ENCODE assay signal across 1 cellular context in the genomic region with DNA sequence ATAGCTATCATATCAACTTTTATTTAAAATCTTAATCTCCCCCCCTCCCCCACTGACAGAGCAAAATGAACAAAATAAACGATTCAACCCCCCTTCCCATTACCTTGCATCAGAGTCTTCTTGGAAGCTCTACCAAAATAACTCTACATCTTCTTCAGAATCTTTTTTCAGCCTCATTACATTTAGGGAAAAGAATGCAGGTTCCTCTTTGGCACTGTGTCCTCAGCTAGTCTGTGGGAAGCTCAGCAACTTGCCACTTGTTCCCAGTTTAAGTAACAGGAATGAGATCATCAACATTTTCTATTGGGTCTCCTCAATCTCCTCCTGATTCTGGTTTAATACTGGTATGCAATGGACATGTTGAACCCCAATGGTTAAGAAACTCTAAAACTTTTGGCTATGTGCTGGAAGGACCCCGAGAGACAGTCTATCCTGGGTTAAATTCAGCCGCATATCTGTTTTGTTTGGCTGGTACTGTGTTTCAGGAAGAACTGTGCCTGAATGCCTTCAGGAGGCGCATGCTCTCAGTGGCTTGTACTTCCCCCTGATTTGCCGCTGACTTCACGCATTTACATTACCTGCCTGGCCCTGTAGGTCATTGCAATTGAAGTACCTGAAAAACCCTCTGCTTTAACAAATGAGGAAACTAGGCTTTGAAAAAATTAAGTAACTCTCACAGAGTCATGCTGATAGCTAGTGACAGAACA.
TF ChIP-seq lines count a peak whose summit lies in the region.

No MANE protein-coding gene starts in this region.

TF ChIP-seq in HepG2, 621 proteins besides CTCF, POLR2A, EP300 and RAD21:
- TF ChIP-seq AGO1 (IDR thresholded peaks at IDR 0.05; ENCODE audit: low read depth, low read length, poor library complexity, severe bottlenecking): no peak
- TF ChIP-seq, protein P1, sequence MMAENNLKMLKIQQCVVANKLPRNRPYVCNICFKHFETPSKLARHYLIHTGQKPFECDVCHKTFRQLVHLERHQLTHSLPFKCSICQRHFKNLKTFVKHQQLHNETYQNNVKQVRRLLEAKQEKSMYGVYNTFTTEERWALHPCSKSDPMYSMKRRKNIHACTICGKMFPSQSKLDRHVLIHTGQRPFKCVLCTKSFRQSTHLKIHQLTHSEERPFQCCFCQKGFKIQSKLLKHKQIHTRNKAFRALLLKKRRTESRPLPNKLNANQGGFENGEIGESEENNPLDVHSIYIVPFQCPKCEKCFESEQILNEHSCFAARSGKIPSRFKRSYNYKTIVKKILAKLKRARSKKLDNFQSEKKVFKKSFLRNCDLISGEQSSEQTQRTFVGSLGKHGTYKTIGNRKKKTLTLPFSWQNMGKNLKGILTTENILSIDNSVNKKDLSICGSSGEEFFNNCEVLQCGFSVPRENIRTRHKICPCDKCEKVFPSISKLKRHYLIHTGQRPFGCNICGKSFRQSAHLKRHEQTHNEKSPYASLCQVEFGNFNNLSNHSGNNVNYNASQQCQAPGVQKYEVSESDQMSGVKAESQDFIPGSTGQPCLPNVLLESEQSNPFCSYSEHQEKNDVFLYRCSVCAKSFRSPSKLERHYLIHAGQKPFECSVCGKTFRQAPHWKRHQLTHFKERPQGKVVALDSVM (CRISPR knock-in tag; IDR thresholded peaks at IDR 0.05): no peak
- no peak for TF ChIP-seq RNF219 (CRISPR knock-in tag; IDR thresholded peaks at IDR 0.05)
- TF ChIP-seq NFE2 (CRISPR knock-in tag; IDR thresholded peaks at IDR 0.05): no peak
- no peak for TF ChIP-seq CENPX (CRISPR knock-in tag; IDR thresholded peaks at IDR 0.05)
- TF ChIP-seq HOXA3 (CRISPR knock-in tag; IDR thresholded peaks at IDR 0.05): no peak
- no peak for TF ChIP-seq ZNF749 (CRISPR knock-in tag; IDR thresholded peaks at IDR 0.05; ENCODE audit: borderline replicate concordance)
- no peak for TF ChIP-seq NPAS2 (CRISPR knock-in tag; IDR thresholded peaks at IDR 0.05; ENCODE audit: borderline replicate concordance)
- TF ChIP-seq, protein P2, sequence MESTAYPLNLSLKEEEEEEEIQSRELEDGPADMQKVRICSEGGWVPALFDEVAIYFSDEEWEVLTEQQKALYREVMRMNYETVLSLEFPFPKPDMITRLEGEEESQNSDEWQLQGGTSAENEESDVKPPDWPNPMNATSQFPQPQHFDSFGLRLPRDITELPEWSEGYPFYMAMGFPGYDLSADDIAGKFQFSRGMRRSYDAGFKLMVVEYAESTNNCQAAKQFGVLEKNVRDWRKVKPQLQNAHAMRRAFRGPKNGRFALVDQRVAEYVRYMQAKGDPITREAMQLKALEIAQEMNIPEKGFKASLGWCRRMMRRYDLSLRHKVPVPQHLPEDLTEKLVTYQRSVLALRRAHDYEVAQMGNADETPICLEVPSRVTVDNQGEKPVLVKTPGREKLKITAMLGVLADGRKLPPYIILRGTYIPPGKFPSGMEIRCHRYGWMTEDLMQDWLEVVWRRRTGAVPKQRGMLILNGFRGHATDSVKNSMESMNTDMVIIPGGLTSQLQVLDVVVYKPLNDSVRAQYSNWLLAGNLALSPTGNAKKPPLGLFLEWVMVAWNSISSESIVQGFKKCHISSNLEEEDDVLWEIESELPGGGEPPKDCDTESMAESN (CRISPR knock-in tag; conservative IDR thresholded peaks at IDR 0.05): no peak
- TF ChIP-seq ZNF569 (CRISPR knock-in tag; IDR thresholded peaks at IDR 0.05; ENCODE audit: borderline replicate concordance): no peak
- TF ChIP-seq, protein P3, sequence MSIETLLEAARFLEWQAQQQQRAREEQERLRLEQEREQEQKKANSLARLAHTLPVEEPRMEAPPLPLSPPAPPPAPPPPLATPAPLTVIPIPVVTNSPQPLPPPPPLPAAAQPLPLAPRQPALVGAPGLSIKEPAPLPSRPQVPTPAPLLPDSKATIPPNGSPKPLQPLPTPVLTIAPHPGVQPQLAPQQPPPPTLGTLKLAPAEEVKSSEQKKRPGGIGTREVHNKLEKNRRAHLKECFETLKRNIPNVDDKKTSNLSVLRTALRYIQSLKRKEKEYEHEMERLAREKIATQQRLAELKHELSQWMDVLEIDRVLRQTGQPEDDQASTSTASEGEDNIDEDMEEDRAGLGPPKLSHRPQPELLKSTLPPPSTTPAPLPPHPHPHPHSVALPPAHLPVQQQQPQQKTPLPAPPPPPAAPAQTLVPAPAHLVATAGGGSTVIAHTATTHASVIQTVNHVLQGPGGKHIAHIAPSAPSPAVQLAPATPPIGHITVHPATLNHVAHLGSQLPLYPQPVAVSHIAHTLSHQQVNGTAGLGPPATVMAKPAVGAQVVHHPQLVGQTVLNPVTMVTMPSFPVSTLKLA (IDR thresholded peaks at IDR 0.05): no peak
- TF ChIP-seq, protein P4, sequence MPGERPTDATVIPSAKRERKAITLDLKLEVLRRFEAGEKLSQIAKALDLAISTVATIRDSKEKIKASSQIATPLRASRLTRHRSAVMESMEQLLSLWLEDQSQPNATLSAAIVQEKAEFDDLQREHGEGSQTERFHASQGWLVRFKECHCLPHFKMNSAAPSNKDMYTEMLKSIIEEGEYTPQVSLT (CRISPR knock-in tag; IDR thresholded peaks at IDR 0.05; ENCODE audit: borderline replicate concordance, low read depth): no peak
- TF ChIP-seq HMG20B (CRISPR knock-in tag; conservative IDR thresholded peaks at IDR 0.05): no peak
- TF ChIP-seq ZBTB20 (CRISPR knock-in tag; IDR thresholded peaks at IDR 0.05; ENCODE audit: borderline replicate concordance, low read depth): no peak
- TF ChIP-seq ZNF83 (CRISPR knock-in tag; IDR thresholded peaks at IDR 0.05; ENCODE audit: borderline replicate concordance): no peak
